Comparison of ENCODE assay signal across 8 cellular contexts in the genomic region with DNA sequence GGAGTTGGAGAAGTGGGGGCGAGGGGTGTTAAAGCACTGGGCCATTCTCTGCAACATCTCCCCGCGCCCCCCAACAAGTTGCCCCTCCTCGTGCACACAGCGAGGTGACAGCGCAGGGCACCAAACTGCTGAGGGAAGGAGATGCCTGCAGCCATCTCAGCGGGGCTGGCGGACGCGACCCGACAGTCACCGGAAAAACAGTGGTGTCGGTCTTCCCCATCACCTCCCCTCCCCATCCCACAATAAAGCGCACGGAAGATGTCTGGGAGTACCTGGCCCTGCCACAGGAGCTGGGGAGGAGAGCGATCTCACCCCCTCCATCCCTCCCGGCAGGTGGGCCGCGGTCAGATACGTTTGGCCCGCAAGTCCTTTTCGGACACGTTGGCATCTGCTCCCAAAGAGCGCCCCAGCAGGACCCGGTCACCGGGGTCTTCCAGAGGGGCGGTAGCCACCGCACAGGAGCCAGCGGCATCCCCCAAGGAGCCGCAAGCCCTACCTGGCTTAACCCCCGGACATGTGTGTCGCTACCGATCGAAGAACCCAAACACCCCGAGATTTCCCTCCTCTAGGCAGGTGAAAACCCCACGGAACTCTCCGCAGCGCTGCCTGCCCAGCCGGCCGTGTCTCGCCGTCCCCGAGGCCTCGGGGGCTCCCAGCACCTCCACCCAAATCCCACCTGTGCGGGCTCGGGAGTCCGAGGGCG. TPM values are rescaled to one million over a fixed set of nuclear protein-coding genes. Genes with fewer than 3 reads are reported as not detected.
DNase-seq lines count a peak whose midpoint lies in the region; TF ChIP-seq lines count a peak whose summit lies in the region.

No MANE protein-coding gene starts in this region.

- H3K79me2 ChIP-seq in Karpas-422 (ENCODE audit: low read length) = no peaks in the 10 kb centered on the region

- no peaks in the 10 kb centered on the region for H3K36me3 Mint-ChIP-seq in osteocyte (ENCODE audit: unreplicated experiment)

- no peak overlapping the region for H3K4me2 ChIP-seq in Karpas-422 (ENCODE audit: low read depth, low read length, poor library complexity, severe bottlenecking)

- no peaks in the 10 kb centered on the region for H3K27me3 Mint-ChIP-seq in osteocyte (ENCODE audit: unreplicated experiment)

- no peaks in the 10 kb centered on the region for H3K9me3 ChIP-seq in Karpas-422 (ENCODE audit: low read length)

- peak; percentile 66 for DNase-seq in NCI-H748 (lab: John Stamatoyannopoulos, UW; ENCODE audit: unreplicated experiment)
- no peak for DNase-seq in NCI-H748 treated with DMSO at 0.1 percent for 48 hours (lab: John Stamatoyannopoulos, UW)
- peak; percentile 19 for DNase-seq in NCI-H510A (lab: John Stamatoyannopoulos, UW)
- no peak for DNase-seq in epithelial cell of prostate (ENCODE audit: low read depth, low spot score)
- no peak for DNase-seq in osteocyte (ENCODE audit: extremely low spot score, unreplicated experiment)
- no peak for DNase-seq in DMS114 treated with DMSO at 0.1 percent for 48 hours (lab: John Stamatoyannopoulos, UW; ENCODE audit: unreplicated experiment)
- no peak for DNase-seq in T1000 (lab: John Stamatoyannopoulos, UW)
- DNase-seq in Karpas-422 = no peak

- H3K4me3 Mint-ChIP-seq in osteocyte (ENCODE audit: unreplicated experiment) = peak overlapping the region; percentile 91

- H4K20me1 ChIP-seq in Karpas-422 (ENCODE audit: insufficient read depth, low read depth, low read length) = no peaks in the 10 kb centered on the region

- peak overlapping the region; percentile 57 for H3K27ac ChIP-seq in epithelial cell of prostate
- H3K27ac ChIP-seq in Karpas-422 (ENCODE audit: low read length) = no peak overlapping the region

- peak overlapping the region; percentile 81 for H3K27ac Mint-ChIP-seq in osteocyte (ENCODE audit: unreplicated experiment)

- no peaks in the 10 kb centered on the region for H3K9me2 ChIP-seq in Karpas-422 (replicated peaks; ENCODE audit: insufficient read depth, low read length)

- H3K36me3 ChIP-seq in Karpas-422 (ENCODE audit: insufficient read depth, low read length) = no peaks in the 10 kb centered on the region

- no peak overlapping the region for H3K9ac ChIP-seq in Karpas-422 (ENCODE audit: low read length)

- peaks cover 25% of the 10 kb centered on the region for H3K4me1 ChIP-seq in Karpas-422 (ENCODE audit: low read length)

- H3K27me3 ChIP-seq in Karpas-422 (ENCODE audit: low read length) = no peaks in the 10 kb centered on the region

- H2AFZ ChIP-seq in Karpas-422 (ENCODE audit: low read length) = no peak overlapping the region

- no peaks in the 10 kb centered on the region for H3K9me3 Mint-ChIP-seq in osteocyte (ENCODE audit: unreplicated experiment)

- no peak overlapping the region for H3K4me3 ChIP-seq in Karpas-422 (ENCODE audit: low read length)

- no peak for TF ChIP-seq CTCF in osteocyte (IDR thresholded peaks at IDR 0.05)

- H3K4me1 Mint-ChIP-seq in osteocyte (ENCODE audit: unreplicated experiment) = peaks cover 44% of the 10 kb centered on the region

RNA-seq across cellular contexts. Expression of a gene that starts 0.8 kb away (rescaled TPM):
- 38.5 and 38.7 TPM in 2 replicates for total RNA-seq in osteocyte
- not detected in 2 replicates for total RNA-seq in Karpas-422 (2014; rRNA removed; shearing (Covaris generic); ENCODE audit: low replicate concordance)

Comparison
In these comparisons a context has a peak if more than half of its experiments do, and no peak if none do; other contexts are left out.
1. DNase-seq: peak in NCI-H748 (single experiment) and NCI-H510A (single experiment); none in NCI-H748 treated with DMSO at 0.1 percent for 48 hours (single experiment), epithelial cell of prostate (single experiment), osteocyte (single experiment), DMS114 treated with DMSO at 0.1 percent for 48 hours (single experiment), T1000 (single experiment) and Karpas-422 (single experiment).
2. RNA of a gene that starts 0.8 kb away (total RNA-seq): 38.5 to 38.7 TPM in osteocyte; not detected in Karpas-422; every median in the first group is over 10 times any median in the second.